In the genomic region with DNA sequence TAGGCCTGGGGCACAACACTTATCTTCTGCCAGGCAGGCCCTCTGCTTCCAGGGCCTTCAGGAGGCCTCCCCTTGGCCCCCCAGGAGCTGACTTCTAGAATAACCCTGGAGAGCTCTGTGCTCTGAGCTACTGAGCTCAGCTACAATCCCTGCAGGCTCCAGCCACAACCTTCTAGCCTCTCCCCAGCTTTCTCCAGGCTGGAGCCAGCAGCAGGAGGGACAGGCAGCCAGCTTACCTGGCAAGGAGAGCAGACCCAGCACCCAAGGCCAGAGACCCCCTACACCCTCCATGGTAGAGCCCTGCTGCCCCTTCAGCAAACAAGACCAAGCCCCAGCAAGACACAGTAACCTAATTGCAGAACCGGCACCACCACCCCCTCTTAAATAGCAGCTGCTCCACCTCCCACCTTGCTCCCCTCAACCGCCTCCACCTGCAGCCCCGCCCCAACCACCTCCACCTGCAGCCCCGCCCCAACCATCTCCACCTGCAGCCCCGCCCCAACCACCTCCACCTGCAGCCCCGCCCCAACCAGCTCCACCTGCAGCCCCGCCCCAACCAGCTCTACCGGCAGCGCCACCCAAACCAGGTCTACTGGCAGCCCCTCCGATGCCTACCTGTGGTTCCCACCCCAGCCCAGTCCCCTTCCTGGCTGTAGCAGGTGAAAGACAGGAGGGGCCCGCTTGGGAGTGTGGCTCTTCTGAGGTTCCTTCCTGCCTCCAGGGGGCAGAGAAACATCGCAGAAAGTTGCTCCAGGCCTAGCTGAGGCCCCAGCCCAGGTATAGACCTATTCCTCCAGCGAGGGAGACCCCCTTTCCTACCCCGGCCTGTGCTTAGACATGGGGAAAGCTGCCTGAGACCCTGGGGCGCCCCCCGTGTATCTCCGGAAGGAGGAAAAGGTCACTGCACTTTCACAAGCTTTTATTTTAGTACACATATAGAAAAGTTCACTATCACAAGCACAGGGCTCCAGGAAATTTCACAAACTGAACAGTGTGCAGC, we compare ENCODE assay signal across 8 cellular contexts. TPM values are rescaled to one million over a fixed set of nuclear protein-coding genes. Genes with fewer than 3 reads are reported as not detected.
DNase-seq lines count a peak whose midpoint lies in the region; ATAC-seq and TF ChIP-seq lines count a peak whose summit lies in the region.

ASTL (minus strand) TSS at position 357 of the 1,000 bp plus-strand sequence; CDS start at position 291, 66 bp downstream.

- H3K36me3 ChIP-seq in right lobe of liver: no peaks in the 10 kb centered on the region
- H3K36me3 ChIP-seq in tibial nerve: no peaks in the 10 kb centered on the region

- POLR2A ChIA-PET in WTC11 (lab: Charles Lee): interaction anchor here (0.6 to 1.4 kb wide), 8 partner anchors 10 to 697 kb away, joined by 3 to 7 read pairs (median 4); partner anchors contain the start of genes ADRA2B and STARD7

- H3K9me3 ChIP-seq in right lobe of liver (no peaks in the 10 kb centered on the region), tibial nerve (no peaks in the 10 kb centered on the region)

- H3K4me3 Mint-ChIP-seq in WTC11: peak within 1 kb of the TSS; percentile 55
- peak within 1 kb of the TSS; percentile 53 for H3K4me3 Mint-ChIP-seq in central memory CD8-positive, alpha-beta T cell

- no peaks in the 10 kb centered on the region for H3K9me3 Mint-ChIP-seq in WTC11
- no peaks in the 10 kb centered on the region for H3K9me3 Mint-ChIP-seq in central memory CD8-positive, alpha-beta T cell

- H3K27ac ChIP-seq in right lobe of liver (no peak within 1 kb of the TSS), tibial nerve (no peak within 1 kb of the TSS)

- peak; percentile 59 for DNase-seq in stimulated activated CD4-positive, alpha-beta T cell treated with anti-CD3 and anti-CD28 coated beads, Interleukin-12 subunit alpha, Interleukin-12 subunit beta, amount 100 ng/mL, for 4 hours
- DNase-seq in stimulated activated CD4-positive, alpha-beta T cell treated with anti-CD3 and anti-CD28 coated beads, Interleukin-2, amount 100 ng/mL, for 48 hours: no peak
- peak; percentile 29 for DNase-seq in LoVo (ENCODE audit: low spot score)
- peak; percentile 92 for DNase-seq in WTC11 (ENCODE audit: low spot score)
- DNase-seq in central memory CD8-positive, alpha-beta T cell (ENCODE audit: low spot score in 2 of 2): peak in 1 of 2 donors; percentile 49
- no peak for DNase-seq in right lobe of liver
- DNase-seq in tibial nerve (ENCODE audit: low spot score in 2 of 2): no peak

- WGBS in right lobe of liver (ENCODE audit: insufficient coverage, low coverage, low lambda C conversion rate, missing lambda C conversion rate): 28% methylated on average over 11 of the region's 17 CpGs
- 20% methylated on average over 16 to 17 of the region's 17 CpGs for WGBS in tibial nerve, 2 donors

- no peak for TF ChIP-seq EP300 in tibial nerve (IDR thresholded peaks at IDR 0.05)

- intact Hi-C loops in right lobe of liver (cut with DNase I): no loop called here

- H3K27me3 ChIP-seq in right lobe of liver (no peaks in the 10 kb centered on the region), tibial nerve (peaks cover 0 to 6% of the 10 kb centered on the region in 2 donors)

- TF ChIP-seq CTCF in WTC11 (IDR thresholded peaks at IDR 0.05): peak; percentile 39
- peak; percentile 30 to 40 (median 35) for TF ChIP-seq CTCF in right lobe of liver (IDR thresholded peaks at IDR 0.05)
- peak; percentile 26 to 52 (median 34) for TF ChIP-seq CTCF in tibial nerve (IDR thresholded peaks at IDR 0.05)

- 0 out of 2 replicates have a peak within 1 kb of the TSS, but pooled peaks have one; percentile 79 for H3K27ac Mint-ChIP-seq in WTC11
- H3K27ac Mint-ChIP-seq in central memory CD8-positive, alpha-beta T cell (ENCODE audit: low read depth): peak within 1 kb of the TSS; percentile 81

- CTCF ChIA-PET in WTC11 (lab: Charles Lee): interaction anchor here (0.6 to 9.4 kb wide), 48 partner anchors 9 to 750 kb away, joined by 3 to 214 read pairs (median 5); partner anchors contain the start of genes ADRA2B, ANKRD36C, ITPRIPL1 and STARD7

- H3K27me3 Mint-ChIP-seq in WTC11 (ENCODE audit: low read depth): no peaks in the 10 kb centered on the region
- no peaks in the 10 kb centered on the region for H3K27me3 Mint-ChIP-seq in central memory CD8-positive, alpha-beta T cell

- H3K36me3 Mint-ChIP-seq in WTC11: no peaks in the 10 kb centered on the region
- H3K36me3 Mint-ChIP-seq in central memory CD8-positive, alpha-beta T cell (ENCODE audit: insufficient read depth): peaks cover 38% of the 10 kb centered on the region

- no peak within 1 kb of the TSS for H3K4me3 ChIP-seq in right lobe of liver
- H3K4me3 ChIP-seq in tibial nerve: no peak within 1 kb of the TSS

- TF ChIP-seq POLR2A in right lobe of liver (IDR thresholded peaks at IDR 0.05) (no peak), tibial nerve (IDR thresholded peaks at IDR 0.05) (no peak)

- H3K4me1 ChIP-seq in right lobe of liver (no peaks in the 10 kb centered on the region), tibial nerve (no peaks in the 10 kb centered on the region)

- ATAC-seq in WTC11: peak; percentile 96
- peak; percentile 26 for ATAC-seq in central memory CD8-positive, alpha-beta T cell (replicated peaks; ENCODE audit: extremely low read depth, poor library complexity, severe bottlenecking)
- peak; percentile 30 to 75 (median 57) for ATAC-seq in right lobe of liver
- ATAC-seq in HG03520 (IDR thresholded peaks at IDR 0.05; ENCODE audit: unreplicated experiment): no peak

- H3K4me1 Mint-ChIP-seq in WTC11: peaks cover 10% of the 10 kb centered on the region
- H3K4me1 Mint-ChIP-seq in central memory CD8-positive, alpha-beta T cell: peaks cover 54% of the 10 kb centered on the region

TF ChIP-seq in WTC11, 78 proteins besides CTCF, POLR2A, EP300 and RAD21 (continues in another document):
- TF ChIP-seq NFYB (CRISPR knock-in tag; conservative IDR thresholded peaks at IDR 0.05; ENCODE audit: low read depth) (no peak), E2F1 (CRISPR knock-in tag; IDR thresholded peaks at IDR 0.05) (no peak), ESRRA (CRISPR knock-in tag; IDR thresholded peaks at IDR 0.05; ENCODE audit: borderline replicate concordance) (no peak), NFATC4 (CRISPR knock-in tag; IDR thresholded peaks at IDR 0.05) (no peak), ZNF317 (CRISPR knock-in tag; IDR thresholded peaks at IDR 0.05; ENCODE audit: borderline replicate concordance, low read depth) (no peak), SP1 (CRISPR knock-in tag; conservative IDR thresholded peaks at IDR 0.05) (peak; percentile 54; the same call in 1 of the 2 replicates), ZBTB43 (CRISPR knock-in tag; IDR thresholded peaks at IDR 0.05) (no peak), NR2C2 (CRISPR knock-in tag; IDR thresholded peaks at IDR 0.05) (no peak), ZNF138 (CRISPR knock-in tag; conservative IDR thresholded peaks at IDR 0.05) (no peak), ZNF396 (CRISPR knock-in tag; IDR thresholded peaks at IDR 0.05; ENCODE audit: borderline replicate concordance) (no peak), CREB1 (CRISPR knock-in tag; IDR thresholded peaks at IDR 0.05) (no peak), ERG (CRISPR knock-in tag; IDR thresholded peaks at IDR 0.05) (no peak)
- TF ChIP-seq, protein P1, sequence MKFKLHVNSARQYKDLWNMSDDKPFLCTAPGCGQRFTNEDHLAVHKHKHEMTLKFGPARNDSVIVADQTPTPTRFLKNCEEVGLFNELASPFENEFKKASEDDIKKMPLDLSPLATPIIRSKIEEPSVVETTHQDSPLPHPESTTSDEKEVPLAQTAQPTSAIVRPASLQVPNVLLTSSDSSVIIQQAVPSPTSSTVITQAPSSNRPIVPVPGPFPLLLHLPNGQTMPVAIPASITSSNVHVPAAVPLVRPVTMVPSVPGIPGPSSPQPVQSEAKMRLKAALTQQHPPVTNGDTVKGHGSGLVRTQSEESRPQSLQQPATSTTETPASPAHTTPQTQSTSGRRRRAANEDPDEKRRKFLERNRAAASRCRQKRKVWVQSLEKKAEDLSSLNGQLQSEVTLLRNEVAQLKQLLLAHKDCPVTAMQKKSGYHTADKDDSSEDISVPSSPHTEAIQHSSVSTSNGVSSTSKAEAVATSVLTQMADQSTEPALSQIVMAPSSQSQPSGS (CRISPR knock-in tag; IDR thresholded peaks at IDR 0.05; ENCODE audit: borderline replicate concordance, low read depth): no peak

RNA-seq across cellular contexts. Expression of gene ASTL, which starts in this region (rescaled TPM):
- total RNA-seq in WTC11 (2021) (0.69 to 1.4 TPM (median 0.79 TPM) in 3 replicates), right lobe of liver (not detected), tibial nerve (under 1 TPM in 1 of 4 donors, not detected in 3; 0.60 TPM)

Comparison
In these comparisons a context has a peak if more than half of its experiments do, and no peak if none do; other contexts are left out.
1. DNase-seq: peak in stimulated activated CD4-positive, alpha-beta T cell treated with anti-CD3 and anti-CD28 coated beads, Interleukin-12 subunit alpha, Interleukin-12 subunit beta, amount 100 ng/mL, for 4 hours (single experiment), LoVo (single experiment) and WTC11 (single experiment); none in stimulated activated CD4-positive, alpha-beta T cell treated with anti-CD3 and anti-CD28 coated beads, Interleukin-2, amount 100 ng/mL, for 48 hours (0 of 2), right lobe of liver (0 of 3) and tibial nerve (0 of 2).
2. Peak in ATAC-seq in right lobe of liver; RNA of the gene not detected or under 1 TPM.
3. Peak in every context shown above with its lines, with median percentiles within 50 percentile points of each other: CTCF ChIP-seq.